In genomic region chr2:172555522-172556283, GRCh38 we compare ENCODE assay signal across 8 cellular contexts. TPM values are rescaled to one million over a fixed set of nuclear protein-coding genes. Genes with fewer than 3 reads are reported as not detected.
DNase-seq lines count a peak whose midpoint lies in the region; ATAC-seq and TF ChIP-seq lines count a peak whose summit lies in the region.

Gene PDK1, plus strand, starts transcription at chr2:172556090. Its CDS starts 61 bp downstream, at chr2:172556151.

- no peaks in the 10 kb centered on the region for H3K9me3 Mint-ChIP-seq in activated CD4-positive, alpha-beta T cell treated with anti-CD3 and anti-CD28 coated beads for 36 hours (ENCODE audit: low read depth)

- CTCF ChIA-PET in activated CD4-positive, alpha-beta T cell treated with anti-CD3 and anti-CD28 coated beads for 36 hours (lab: Charles Lee), result no interaction called here

- ATAC-seq in HG03432 (IDR thresholded peaks at IDR 0.05; ENCODE audit: unreplicated experiment), result peak; percentile 85
- peak; percentile 89 for ATAC-seq in activated CD4-positive, alpha-beta T cell treated with anti-CD3 and anti-CD28 coated beads for 36 hours

- peaks cover 39% of the 10 kb centered on the region for H3K36me3 Mint-ChIP-seq in activated CD4-positive, alpha-beta T cell treated with anti-CD3 and anti-CD28 coated beads for 36 hours (ENCODE audit: low read depth)

- peak within 1 kb of the TSS; percentile 92 for H3K4me3 ChIP-seq in choroid plexus epithelial cell (ENCODE audit: low read depth, low read length)

- peaks cover 6% of the 10 kb centered on the region for H3K27me3 Mint-ChIP-seq in activated CD4-positive, alpha-beta T cell treated with anti-CD3 and anti-CD28 coated beads for 36 hours

- peak; percentile 84 for TF ChIP-seq POLR2A in GM19193 (IDR thresholded peaks at IDR 0.05; ENCODE audit: extremely low read depth, insufficient read depth, insufficient read length)

- no peak for TF ChIP-seq CTCF in choroid plexus epithelial cell (conservative IDR thresholded peaks at IDR 0.05; ENCODE audit: low read depth, low read length)

- peak within 1 kb of the TSS; percentile 87 for H3K27ac ChIP-seq in layer of hippocampus (ENCODE audit: low read depth, low read length)

- peak within 1 kb of the TSS; percentile 95 for H3K27ac Mint-ChIP-seq in activated CD4-positive, alpha-beta T cell treated with anti-CD3 and anti-CD28 coated beads for 36 hours

- no peaks in the 10 kb centered on the region for H3K27me3 ChIP-seq in layer of hippocampus (ENCODE audit: control insufficient read depth, insufficient read depth, low read length)

- peak within 1 kb of the TSS; percentile 88 for H3K4me3 Mint-ChIP-seq in activated CD4-positive, alpha-beta T cell treated with anti-CD3 and anti-CD28 coated beads for 36 hours

- DNase-seq in Ammon's horn (ENCODE audit: low spot score) (peak; percentile 93), NCI-H510A treated with DMSO at 0.1 percent for 48 hours (lab: John Stamatoyannopoulos, UW) (peak; percentile 95), choroid plexus epithelial cell (ENCODE audit: low read depth) (peak; percentile 96)
- peak; percentile 96 for DNase-seq in activated CD4-positive, alpha-beta T cell treated with anti-CD3 and anti-CD28 coated beads for 36 hours
- DNase-seq in stimulated activated CD4-positive, alpha-beta T cell treated with anti-CD3 and anti-CD28 coated beads, Interleukin-1b, Interleukin-23, amount 100 ng/mL, for 4 hours (ENCODE audit: low read depth in 2 of 2), result peak; percentile 89

- peaks cover 57% of the 10 kb centered on the region for H3K4me1 Mint-ChIP-seq in activated CD4-positive, alpha-beta T cell treated with anti-CD3 and anti-CD28 coated beads for 36 hours

- intact Hi-C loops in activated CD4-positive, alpha-beta T cell treated with anti-CD3 and anti-CD28 coated beads for 36 hours (cut with DNase I, micrococcal nuclease), result loop anchor here (1.0 to 5.0 kb wide), 12 partner anchors 127 to 1932 kb away; partner anchors contain the start of genes DCAF17 (in 1 of the 2), DLX2 (in 1 of the 2), DYNC1I2 (in 1 of the 2) and GORASP2 (in 1 of the 2)

- POLR2A ChIA-PET in activated CD4-positive, alpha-beta T cell treated with anti-CD3 and anti-CD28 coated beads for 36 hours (lab: Charles Lee), result interaction anchor here (0.5 to 0.6 kb wide), 2 partner anchors 14 to 86 kb away, joined by 4 to 8 read pairs; no protein-coding TSS in a partner anchor

RNA-seq across cellular contexts. Expression of gene PDK1, which starts in this region (rescaled TPM):
- 10 to 100 TPM; 56.8 to 85.5 TPM for total RNA-seq in activated CD4-positive, alpha-beta T cell treated with anti-CD3 and anti-CD28 coated beads for 36 hours

Comparison
In these comparisons a context has a peak if more than half of its experiments do, and no peak if none do; other contexts are left out.
1. Peak in every context shown above with its lines: DNase-seq, ATAC-seq, H3K4me3 ChIP-seq and H3K27ac ChIP-seq.